9 cellular contexts compared by ENCODE assay signal in genomic region chr6:140228491-140228890, GRCh38.
"Had no signal": no experiment of that assay in that cellular context is flagged by ENCODE, and none has a peak within 500 bp of the region (broad histone marks: within the 10 kb centered on the region; RNA-seq: fewer than 3 reads in every experiment).

No MANE protein-coding gene starts in this region.

- H3K4me1 Mint-ChIP-seq: IgD-negative memory B cell had no signal

- H3K36me3 ChIP-seq: HAP-1 had no signal

- H3K4me1 ChIP-seq: HAP-1 had no signal

- H3K36me3 Mint-ChIP-seq: IgD-negative memory B cell had no signal

- H3K27ac Mint-ChIP-seq: HFFc6, IgD-negative memory B cell had no signal

- H2AFZ ChIP-seq: GM23248 had no signal

- DNase-seq: GM23248, GOT3, H7, HFFc6, KG1 had no signal

- H3K27ac ChIP-seq: GM23248, HL-60 had no signal

- ATAC-seq: HCT116 had no signal

- H3K4me3 Mint-ChIP-seq: HFFc6, IgD-negative memory B cell had no signal

- H3K9ac ChIP-seq: GM23248 had no signal

- H3K27me3 Mint-ChIP-seq: IgD-negative memory B cell had no signal

- H3K4me3 ChIP-seq: GM23248, HAP-1 had no signal

- H3K9me3 ChIP-seq: HAP-1 had no signal
